ENCODE assay signal across 8 cellular contexts in genomic region chr4:78058591-78059523, GRCh38. TPM values are rescaled to one million over a fixed set of nuclear protein-coding genes. Genes with fewer than 3 reads are reported as not detected.
A peak's percentile ranks its signal among the peaks of the same experiment; 100 is the strongest.
DNase-seq lines count a peak whose midpoint lies in the region; ATAC-seq and TF ChIP-seq lines count a peak whose summit lies in the region.

No MANE protein-coding gene starts in this region.

- H3K27me3 ChIP-seq in adipocyte (replicated peaks; ENCODE audit: control insufficient read depth, insufficient read depth, low read length): no peaks in the 10 kb centered on the region

- H3K9ac ChIP-seq in adipocyte (ENCODE audit: low read length): peak overlapping the region; percentile 85

- intact Hi-C loops in left ventricle myocardium superior (cut with micrococcal nuclease): no loop called here

- TF ChIP-seq CTCF in progenitor cell of endocrine pancreas (IDR thresholded peaks at IDR 0.05; ENCODE audit: unreplicated experiment): no peak

- no peaks in the 10 kb centered on the region for H3K9me3 ChIP-seq in adipocyte (ENCODE audit: control insufficient read depth, low read length)

- H3K4me1 ChIP-seq in adipocyte (ENCODE audit: control insufficient read depth, insufficient read depth, low read length): peaks cover 12% of the 10 kb centered on the region

- peaks cover 25% of the 10 kb centered on the region for H3K4me1 Mint-ChIP-seq in T-helper 1 cell treated with Interleukin-12 subunit alpha and Interleukin-12 subunit beta and Interleukin-4 antibody, amounts not matched to agents 30 μg/mL and 1 μg/mL, for 36 hours (ENCODE audit: low read depth)
- peaks cover 16% of the 10 kb centered on the region for H3K4me1 Mint-ChIP-seq in progenitor cell of endocrine pancreas (ENCODE audit: low read depth)

- no peak overlapping the region for H3K27ac Mint-ChIP-seq in T-helper 1 cell treated with Interleukin-12 subunit alpha and Interleukin-12 subunit beta and Interleukin-4 antibody, amounts not matched to agents 30 μg/mL and 1 μg/mL, for 36 hours
- H3K27ac Mint-ChIP-seq in progenitor cell of endocrine pancreas: peak overlapping the region; percentile 93

- H3K9me3 Mint-ChIP-seq in T-helper 1 cell treated with Interleukin-12 subunit alpha and Interleukin-12 subunit beta and Interleukin-4 antibody, amounts not matched to agents 30 μg/mL and 1 μg/mL, for 36 hours: no peaks in the 10 kb centered on the region
- H3K9me3 Mint-ChIP-seq in progenitor cell of endocrine pancreas (ENCODE audit: low read depth): no peaks in the 10 kb centered on the region

- peak overlapping the region; percentile 92 for H3K4me3 ChIP-seq in adipocyte (ENCODE audit: low read length)

- H3K27me3 Mint-ChIP-seq in T-helper 1 cell treated with Interleukin-12 subunit alpha and Interleukin-12 subunit beta and Interleukin-4 antibody, amounts not matched to agents 30 μg/mL and 1 μg/mL, for 36 hours (ENCODE audit: low read depth): peaks cover 79% of the 10 kb centered on the region
- no peaks in the 10 kb centered on the region for H3K27me3 Mint-ChIP-seq in progenitor cell of endocrine pancreas

- H3K36me3 ChIP-seq in adipocyte (ENCODE audit: control insufficient read depth, insufficient read depth, low read length, severe bottlenecking): no peaks in the 10 kb centered on the region

- ATAC-seq in left ventricle myocardium superior (peak; percentile 44), GM19023 (IDR thresholded peaks at IDR 0.05; ENCODE audit: unreplicated experiment) (no peak), GM18867 (IDR thresholded peaks at IDR 0.05; ENCODE audit: unreplicated experiment) (no peak)

- H3K4me3 Mint-ChIP-seq in T-helper 1 cell treated with Interleukin-12 subunit alpha and Interleukin-12 subunit beta and Interleukin-4 antibody, amounts not matched to agents 30 μg/mL and 1 μg/mL, for 36 hours: peak overlapping the region; percentile 89
- peak overlapping the region; percentile 88 for H3K4me3 Mint-ChIP-seq in progenitor cell of endocrine pancreas (ENCODE audit: low read depth)

- DNase-seq in T-helper 1 cell (no peak), NCI-H187 treated with DMSO at 0.1 percent for 48 hours (lab: John Stamatoyannopoulos, UW) (peak; percentile 44), adipocyte (ENCODE audit: low read depth) (peak; percentile 74), left ventricle myocardium superior (peak; percentile 59), progenitor cell of endocrine pancreas (ENCODE audit: low spot score, unreplicated experiment) (peak; percentile 48)

- H3K36me3 Mint-ChIP-seq in T-helper 1 cell treated with Interleukin-12 subunit alpha and Interleukin-12 subunit beta and Interleukin-4 antibody, amounts not matched to agents 30 μg/mL and 1 μg/mL, for 36 hours (ENCODE audit: low read depth): no peaks in the 10 kb centered on the region
- no peaks in the 10 kb centered on the region for H3K36me3 Mint-ChIP-seq in progenitor cell of endocrine pancreas (ENCODE audit: insufficient read depth)

RNA-seq across cellular contexts. Expression of gene FRAS1, which starts 1.7 kb away (rescaled TPM):
- total RNA-seq in left ventricle myocardium superior (3.7 TPM), progenitor cell of endocrine pancreas (163 and 166 TPM in 2 replicates)

Comparison
In these comparisons a context has a peak if more than half of its experiments do, and no peak if none do; other contexts are left out.
1. DNase-seq: peak in NCI-H187 treated with DMSO at 0.1 percent for 48 hours (single experiment), adipocyte (single experiment), left ventricle myocardium superior (single experiment) and progenitor cell of endocrine pancreas (single experiment); none in T-helper 1 cell (0 of 5).
2. RNA of gene FRAS1, which starts 1.7 kb away (total RNA-seq): 163 to 166 TPM in progenitor cell of endocrine pancreas; 3.7 TPM in left ventricle myocardium superior (single experiment); every median in the first group is over 10 times any median in the second.